ENCODE assay signal across 9 cellular contexts in the genomic region with DNA sequence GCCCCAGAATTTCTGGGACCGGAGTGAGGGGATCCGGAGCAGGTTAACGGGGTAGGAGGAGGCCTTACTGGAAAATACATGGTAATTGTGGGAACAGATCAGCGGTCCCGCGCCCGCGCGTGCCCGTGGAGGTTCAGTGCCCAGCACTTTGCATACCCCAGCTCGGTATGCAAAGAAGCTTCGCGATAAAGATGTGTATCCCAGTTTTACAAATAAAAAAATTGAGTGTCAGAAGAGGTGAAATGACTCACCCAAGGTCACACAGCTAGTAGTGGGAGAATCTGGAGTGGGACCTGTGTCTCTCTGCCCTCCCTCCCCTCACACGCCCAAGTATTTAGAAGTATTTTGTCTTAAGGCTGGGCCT. TPM values are rescaled to one million over a fixed set of nuclear protein-coding genes. Genes with fewer than 3 reads are reported as not detected.
A peak's percentile ranks its signal among the peaks of the same experiment; 100 is the strongest.
DNase-seq lines count a peak whose midpoint lies in the region; ATAC-seq and TF ChIP-seq lines count a peak whose summit lies in the region.
"Had no signal": no experiment of that assay in that cellular context is flagged by ENCODE, and none has a peak within 500 bp of the region (broad histone marks: within the 10 kb centered on the region; RNA-seq: fewer than 3 reads in every experiment).

No MANE protein-coding gene starts in this region.

- H3K36me3 ChIP-seq in SK-N-SH (replicated peaks in 1 of 2; ENCODE audit: control insufficient read depth in 1 of 2, insufficient read depth in 2 of 2, low read length in 1 of 2) = no peaks in the 10 kb centered on the region

- no peaks in the 10 kb centered on the region for H3K36me3 Mint-ChIP-seq in activated T-helper 17 cell treated with anti-CD3 and anti-CD28 coated beads, Interleukin-2, amount 50 U/mL, for 72 hours (ENCODE audit: low read depth)

- peak overlapping the region; percentile 80; the same call in 1 of the 2 replicates for H3K9ac ChIP-seq in SK-N-SH

- no peaks in the 10 kb centered on the region for H3K9me2 ChIP-seq in SK-N-SH

- no peak for TF ChIP-seq EP300 in SK-N-SH (IDR thresholded peaks at IDR 0.05; ENCODE audit: borderline replicate concordance in 1 of 2, low read depth in 1 of 2, low read length in 1 of 2)

- H3K79me2 ChIP-seq in SK-N-SH (ENCODE audit: insufficient read depth) = peaks cover 13% of the 10 kb centered on the region; the same call in 1 of the 2 replicates

- POLR2A ChIA-PET in SK-N-SH (lab: Yijun Ruan, JAX) = interaction anchor here (2.8 kb wide), 1 partner anchor 18 kb away, joined by 7 read pairs; no protein-coding TSS in a partner anchor

- CTCF ChIA-PET in SK-N-SH (lab: Yijun Ruan, JAX) = interaction anchor here (0.5 to 6.7 kb wide), 11 partner anchors 9 to 169 kb away, joined by 3 to 71 read pairs (median 4); no protein-coding TSS in a partner anchor

- H3K27ac Mint-ChIP-seq in activated T-helper 17 cell treated with anti-CD3 and anti-CD28 coated beads, Interleukin-2, amount 50 U/mL, for 72 hours = no peak overlapping the region

- peak overlapping the region; percentile 96 for H3K4me2 ChIP-seq in SK-N-SH

- H3K27ac ChIP-seq in SK-N-SH (ENCODE audit: low read depth in 2 of 2, low read length in 1 of 2) (no peak overlapping the region), layer of hippocampus (ENCODE audit: low read depth, low read length) (peak overlapping the region; percentile 75), substantia nigra (ENCODE audit: low read depth, low read length, poor library complexity, severe bottlenecking) (peak overlapping the region; percentile 82)

- no peak for ATAC-seq in SK-N-SH treated with all-trans-retinoic acid at 6 μM for 48 hours
- no peak for ATAC-seq in activated T-helper 17 cell treated with anti-CD3 and anti-CD28 coated beads, Interleukin-2, amount 50 U/mL, for 72 hours (replicated peaks)
- ATAC-seq in HG03442 (IDR thresholded peaks at IDR 0.05; ENCODE audit: unreplicated experiment) = no peak

- H3K4me1 Mint-ChIP-seq in activated T-helper 17 cell treated with anti-CD3 and anti-CD28 coated beads, Interleukin-2, amount 50 U/mL, for 72 hours = no peaks in the 10 kb centered on the region

- TF ChIP-seq RAD21 in SK-N-SH (IDR thresholded peaks at IDR 0.05; ENCODE audit: low read length) = no peak

- H3F3A ChIP-seq in SK-N-SH (replicated peaks; ENCODE audit: insufficient read depth) = peaks cover 4% of the 10 kb centered on the region

- H2AFZ ChIP-seq in SK-N-SH (ENCODE audit: low read depth) = peak overlapping the region; percentile 72; the same call in 1 of the 2 replicates

- 0 out of 2 replicates have a peak, but pooled peaks cover 2% of the 10 kb centered on the region for H4K20me1 ChIP-seq in SK-N-SH (ENCODE audit: insufficient read depth)

- H3K4me3 ChIP-seq in SK-N-SH (ENCODE audit: low read depth in 2 of 2, low read length in 1 of 2) = peak overlapping the region; percentile 89 to 91

- H3K27me3 ChIP-seq in SK-N-SH (ENCODE audit: insufficient read depth) = no peaks in the 10 kb centered on the region
- no peaks in the 10 kb centered on the region for H3K27me3 ChIP-seq in layer of hippocampus (ENCODE audit: control insufficient read depth, insufficient read depth, low read length)

- WGBS in SK-N-SH (ENCODE audit: low lambda C conversion rate) = 56% methylated on average over 14 of the region's 14 CpGs

- TF ChIP-seq CTCF in SK-N-SH (IDR thresholded peaks at IDR 0.05) = no peak

- peaks cover 5 to 31% of the 10 kb centered on the region in 2 experiments; a peak in 2 of 4 replicates for H3K4me1 ChIP-seq in SK-N-SH (ENCODE audit: control insufficient read depth in 1 of 2, insufficient read depth in 2 of 2, low read depth in 1 of 2, low read length in 1 of 2)

- H3K9me3 ChIP-seq in SK-N-SH = no peaks in the 10 kb centered on the region

- no peak for DNase-seq in SK-N-SH
- DNase-seq in substantia nigra (lab: John Stamatoyannopoulos, UW) = no peak
- DNase-seq in activated effector memory CD4-positive, alpha-beta T cell treated with Interleukin-2 at 50 U/mL for 16 hours = no peak
- DNase-seq in DMS79 (lab: John Stamatoyannopoulos, UW) = no peak
- DNase-seq: GOT3 had no signal

- H3K27me3 Mint-ChIP-seq in activated T-helper 17 cell treated with anti-CD3 and anti-CD28 coated beads, Interleukin-2, amount 50 U/mL, for 72 hours = peaks cover 28% of the 10 kb centered on the region

- H3K9me3 Mint-ChIP-seq in activated T-helper 17 cell treated with anti-CD3 and anti-CD28 coated beads, Interleukin-2, amount 50 U/mL, for 72 hours = no peaks in the 10 kb centered on the region

- peak overlapping the region; percentile 26 for H3K4me3 Mint-ChIP-seq in activated T-helper 17 cell treated with anti-CD3 and anti-CD28 coated beads, Interleukin-2, amount 50 U/mL, for 72 hours

TF ChIP-seq in SK-N-SH, 30 proteins besides CTCF, POLR2A, EP300 and RAD21:
- 0 out of 2 replicates have a peak, but pooled peaks have one; percentile 3 for TF ChIP-seq MXI1 (IDR thresholded peaks at IDR 0.05; ENCODE audit: low read depth, low read length)
- no peak for TF ChIP-seq SMC3 (IDR thresholded peaks at IDR 0.05; ENCODE audit: low read depth, low read length)

TF ChIP-seq in SK-N-SH treated with all-trans-retinoic acid at 6 μM for 48 hours, 23 proteins besides CTCF, POLR2A, EP300 and RAD21 (continues in another document):
- no peak for TF ChIP-seq ZC3H10 (CRISPR knock-in tag; IDR thresholded peaks at IDR 0.05)
- no peak for TF ChIP-seq TOX (CRISPR knock-in tag; IDR thresholded peaks at IDR 0.05; ENCODE audit: borderline replicate concordance)
- TF ChIP-seq PPARA (CRISPR knock-in tag; IDR thresholded peaks at IDR 0.05; ENCODE audit: borderline replicate concordance) = no peak
- no peak for TF ChIP-seq TSHZ2 (CRISPR knock-in tag; IDR thresholded peaks at IDR 0.05)
- TF ChIP-seq ZNF70 (CRISPR knock-in tag; IDR thresholded peaks at IDR 0.05) = no peak
- no peak for TF ChIP-seq ZNF8 (CRISPR knock-in tag; IDR thresholded peaks at IDR 0.05)
- TF ChIP-seq ISL1 (CRISPR knock-in tag; IDR thresholded peaks at IDR 0.05) = no peak
- no peak for TF ChIP-seq ARNTL (CRISPR knock-in tag; IDR thresholded peaks at IDR 0.05; ENCODE audit: borderline replicate concordance, low read depth)
- no peak for TF ChIP-seq BACH2 (CRISPR knock-in tag; IDR thresholded peaks at IDR 0.05; ENCODE audit: borderline replicate concordance)
- no peak for TF ChIP-seq TCF4 (CRISPR knock-in tag; IDR thresholded peaks at IDR 0.05; ENCODE audit: borderline replicate concordance)
- no peak for TF ChIP-seq ZFP3 (CRISPR knock-in tag; IDR thresholded peaks at IDR 0.05)
- no peak for TF ChIP-seq CSRNP3 (CRISPR knock-in tag; IDR thresholded peaks at IDR 0.05)
- no peak for TF ChIP-seq ESRRG (CRISPR knock-in tag; IDR thresholded peaks at IDR 0.05)
- no peak for TF ChIP-seq SNAI2 (CRISPR knock-in tag; IDR thresholded peaks at IDR 0.05)

RNA-seq across cellular contexts. Expression of gene NEURL1B, which starts 1.0 kb away (rescaled TPM):
- polyA plus RNA-seq in SK-N-SH (2012; rRNA removed) = 2.2 and 2.8 TPM in 2 replicates
- polyA plus RNA-seq in SK-N-SH (2012; cell fraction: cytosol; rRNA removed) = 1.8 and 2.8 TPM in 2 replicates
- polyA plus RNA-seq in SK-N-SH (2012; cell fraction: nucleus; rRNA removed) = 6.2 and 7.7 TPM in 2 replicates
- total RNA-seq in activated T-helper 17 cell treated with anti-CD3 and anti-CD28 coated beads, Interleukin-2, amount 50 U/mL, for 72 hours = 1 to 10 TPM in 1 of 2 donors, under 1 TPM in 1; 0.52 to 1.2 TPM

Comparison
In these comparisons a context has a peak if more than half of its experiments do, and no peak if none do; other contexts are left out.
1. H3K27ac ChIP-seq: peak in layer of hippocampus (single experiment) and substantia nigra (single experiment); none in SK-N-SH (0 of 2).